In the genomic region with DNA sequence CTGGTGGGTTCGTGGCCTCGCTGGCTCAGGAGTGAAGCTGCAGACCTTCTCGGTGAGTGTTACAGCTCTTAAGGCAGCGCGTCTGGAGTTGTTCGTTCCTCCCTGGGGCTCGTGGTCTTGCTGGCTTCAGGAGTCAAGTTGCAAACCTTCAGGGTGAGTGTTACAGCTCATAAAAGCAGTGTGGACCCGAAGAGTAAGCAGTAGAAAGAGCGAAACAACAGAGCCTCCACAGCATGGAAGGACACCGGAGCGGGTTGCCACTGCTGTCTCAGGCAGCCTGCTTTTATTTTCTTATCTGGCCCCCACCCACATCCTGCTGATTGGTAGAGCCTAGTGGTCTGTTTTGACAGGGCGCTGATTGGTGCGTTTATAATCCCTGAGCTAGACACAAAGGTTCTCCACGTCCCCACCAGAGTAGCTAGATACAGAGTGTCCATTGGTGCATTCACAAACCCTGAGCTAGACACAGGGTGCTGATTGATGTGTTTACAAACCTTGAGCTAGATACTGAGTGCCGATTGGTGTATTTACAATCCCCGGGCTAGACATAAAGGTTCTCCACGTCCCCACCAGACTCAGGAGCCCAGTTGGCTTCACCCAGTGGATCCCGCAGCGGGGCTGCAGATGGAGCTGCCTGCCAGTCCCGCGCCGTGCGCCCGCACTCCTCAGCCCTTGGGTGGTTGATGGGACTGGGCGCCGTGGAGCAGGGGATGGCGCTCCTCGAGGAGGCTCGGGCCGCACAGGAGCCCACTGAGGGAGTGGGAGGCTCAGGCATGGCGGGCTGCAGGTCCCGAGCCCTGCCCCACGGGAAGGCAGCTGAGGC, we compare ENCODE assay signal across 7 cellular contexts.
DNase-seq lines count a peak whose midpoint lies in the region; ATAC-seq and TF ChIP-seq lines count a peak whose summit lies in the region.
"Not testable (repeated sequence)": the region's sequence is repeated elsewhere in the genome, so short reads cannot be mapped to it uniquely, and the experiment has no call there.

No MANE protein-coding gene starts in this region.

- H3K4me2 ChIP-seq in H9 (ENCODE audit: insufficient read depth, insufficient read length, low read length): not testable (repeated sequence)

- TF ChIP-seq POLR2A in Peyer's patch (IDR thresholded peaks at IDR 0.05); esophagus squamous epithelium (IDR thresholded peaks at IDR 0.05): not testable (repeated sequence)

- not testable (repeated sequence) for H3K9ac ChIP-seq in H9 (ENCODE audit: extremely low read depth, insufficient read length, low read length)

- H4K20me1 ChIP-seq in H9 (ENCODE audit: control insufficient read depth, insufficient read depth, insufficient read length): not testable (repeated sequence)

- H2AFZ ChIP-seq in H9 (ENCODE audit: low read length): not testable (repeated sequence)

- not testable (repeated sequence) for H3K36me3 Mint-ChIP-seq in H9 (ENCODE audit: insufficient read depth in 1 of 3, low read depth in 3 of 3); nephron progenitor cell (ENCODE audit: low read depth); stimulated activated memory B cell treated with anti-CD40 and anti-IgM and Interleukin-4, amounts not matched to agents 10 μg/mL and 1 μg/mL and 100 μg/mL, for 72 hours

- not testable (repeated sequence) for H3K79me2 ChIP-seq in H9 (ENCODE audit: insufficient read depth, low read length)

- not testable (repeated sequence) for H4K5ac ChIP-seq in H9 (ENCODE audit: insufficient read length, low read depth, low read length)

- not testable (repeated sequence) for H3K4me3 Mint-ChIP-seq in H9
- H3K4me3 Mint-ChIP-seq in nephron progenitor cell: peak overlapping the region; percentile 36
- H3K4me3 Mint-ChIP-seq in stimulated activated memory B cell treated with anti-CD40 and anti-IgM and Interleukin-4, amounts not matched to agents 10 μg/mL and 1 μg/mL and 100 μg/mL, for 72 hours: peak overlapping the region; percentile 70

- not testable (repeated sequence) for H2BK120ac ChIP-seq in H9 (ENCODE audit: low read depth, low read length, poor library complexity, severe bottlenecking)

- H2BK5ac ChIP-seq in H9 (ENCODE audit: insufficient read length, low read length): not testable (repeated sequence)

- not testable (repeated sequence) for H3K9me3 Mint-ChIP-seq in H9; nephron progenitor cell; stimulated activated memory B cell treated with anti-CD40 and anti-IgM and Interleukin-4, amounts not matched to agents 10 μg/mL and 1 μg/mL and 100 μg/mL, for 72 hours

- no CpG with 5 or more reads among the region's 33 CpGs for WGBS in H9 (ENCODE audit: extremely low coverage, insufficient read length, low lambda C conversion rate)
- WGBS in esophagus squamous epithelium, 2 donors: 83 to 85% methylated on average over 8 to 12 of the region's 33 CpGs

- H3K23ac ChIP-seq in H9 (ENCODE audit: insufficient read length, low read depth, low read length): not testable (repeated sequence)

- H2BK12ac ChIP-seq in H9 (ENCODE audit: insufficient read length, low read depth, low read length): not testable (repeated sequence)

- not testable (repeated sequence) for H4K8ac ChIP-seq in H9 (replicated peaks; ENCODE audit: insufficient read length, low read depth, low read length)

- peak; percentile 44 for DNase-seq in H9
- not testable (repeated sequence) for DNase-seq in Peyer's patch; esophagus squamous epithelium (lab: John Stamatoyannopoulos, UW); nephron progenitor cell
- DNase-seq in astrocyte of the hippocampus (ENCODE audit: low read depth, low spot score): peak; percentile 33
- DNase-seq in kidney glomerular epithelial cell (lab: John Stamatoyannopoulos, UW): peak; percentile 12

- H3K27ac Mint-ChIP-seq in H9: peak overlapping the region in 1 of 3 experiments; percentile 50; a peak in 1 of 7 replicates
- H3K27ac Mint-ChIP-seq in nephron progenitor cell: peak overlapping the region; percentile 82
- not testable (repeated sequence) for H3K27ac Mint-ChIP-seq in stimulated activated memory B cell treated with anti-CD40 and anti-IgM and Interleukin-4, amounts not matched to agents 10 μg/mL and 1 μg/mL and 100 μg/mL, for 72 hours

- not testable (repeated sequence) for H3K14ac ChIP-seq in H9 (ENCODE audit: insufficient read depth, low read length)

- not testable (repeated sequence) for H2BK20ac ChIP-seq in H9 (ENCODE audit: low read depth, low read length, poor library complexity, severe bottlenecking)

- not testable (repeated sequence) for H3T11ph ChIP-seq in H9 (ENCODE audit: low read length)

- H3K27me3 Mint-ChIP-seq in H9 (ENCODE audit: low read depth): not testable (repeated sequence)
- peaks cover 15% of the 10 kb centered on the region for H3K27me3 Mint-ChIP-seq in nephron progenitor cell (ENCODE audit: low read depth, poor library complexity)
- H3K27me3 Mint-ChIP-seq in stimulated activated memory B cell treated with anti-CD40 and anti-IgM and Interleukin-4, amounts not matched to agents 10 μg/mL and 1 μg/mL and 100 μg/mL, for 72 hours: peaks cover 36% of the 10 kb centered on the region

- H2BK15ac ChIP-seq in H9 (ENCODE audit: low read depth, low read length): not testable (repeated sequence)

- not testable (repeated sequence) for H3K23me2 ChIP-seq in H9 (ENCODE audit: insufficient read length, low read depth, low read length, poor library complexity, severe bottlenecking)

- not testable (repeated sequence) for TF ChIP-seq CTCF in H9 (conservative IDR thresholded peaks at IDR 0.05); Peyer's patch (IDR thresholded peaks at IDR 0.05); esophagus squamous epithelium (IDR thresholded peaks at IDR 0.05); nephron progenitor cell (IDR thresholded peaks at IDR 0.05)

- not testable (repeated sequence) for H4K91ac ChIP-seq in H9 (ENCODE audit: insufficient read length, low read depth, low read length)

- not testable (repeated sequence) for H3K56ac ChIP-seq in H9 (ENCODE audit: insufficient read length, low read depth, low read length)

- H3K9me3 ChIP-seq in H9 (ENCODE audit: control insufficient read depth, low read depth, low read length); Peyer's patch; esophagus squamous epithelium: not testable (repeated sequence)

- H3K4me1 Mint-ChIP-seq in H9; nephron progenitor cell; stimulated activated memory B cell treated with anti-CD40 and anti-IgM and Interleukin-4, amounts not matched to agents 10 μg/mL and 1 μg/mL and 100 μg/mL, for 72 hours: not testable (repeated sequence)

- not testable (repeated sequence) for H3K79me1 ChIP-seq in H9 (ENCODE audit: insufficient read depth, low read depth, low read length, poor library complexity, severe bottlenecking)

- not testable (repeated sequence) for ATAC-seq in stimulated activated memory B cell treated with anti-CD40 and anti-IgM and Interleukin-4, amounts not matched to agents 10 μg/mL and 1 μg/mL and 100 μg/mL, for 72 hours

- H3K4ac ChIP-seq in H9 (ENCODE audit: low read depth, low read length): not testable (repeated sequence)

- H3K27ac ChIP-seq in H9 (ENCODE audit: insufficient read length, low read depth, low read length): not testable (repeated sequence)
- H3K27ac ChIP-seq in Peyer's patch (peak overlapping the region in 1 of 4 donors; percentile 17), esophagus squamous epithelium (peak overlapping the region in 3 of 4 donors; percentile 29 to 58 (median 46))

- H3K36me3 ChIP-seq in Peyer's patch, esophagus squamous epithelium: not testable (repeated sequence)

- intact Hi-C loops in esophagus squamous epithelium (cut with DNase I): not testable (repeated sequence)

- H3K18ac ChIP-seq in H9 (ENCODE audit: insufficient read length, low read depth, low read length): not testable (repeated sequence)

- not testable (repeated sequence) for H3K27me3 ChIP-seq in H9 (ENCODE audit: insufficient read depth, low read length); Peyer's patch
- H3K27me3 ChIP-seq in esophagus squamous epithelium: peaks cover 0 to 13% (median 0%) of the 10 kb centered on the region in 4 donors

- not testable (repeated sequence) for H3K4me1 ChIP-seq in H9 (ENCODE audit: insufficient read depth, low read length); Peyer's patch; esophagus squamous epithelium

- H3K4me3 ChIP-seq in Peyer's patch (peak overlapping the region in 3 of 4 donors; percentile 22 to 41 (median 35)), esophagus squamous epithelium (peak overlapping the region; percentile 25 to 61 (median 42))

- not testable (repeated sequence) for H2AK5ac ChIP-seq in H9 (ENCODE audit: insufficient read length, low read length)
